8 cellular contexts compared by ENCODE assay signal in genomic region chr2:25340340-25340886, GRCh38. TPM values are rescaled to one million over a fixed set of nuclear protein-coding genes. Genes with fewer than 3 reads are reported as not detected.
DNase-seq lines count a peak whose midpoint lies in the region; FAIRE-seq and TF ChIP-seq lines count a peak whose summit lies in the region.

No MANE protein-coding gene starts in this region.

- peaks cover 3% of the 10 kb centered on the region for H3K79me1 ChIP-seq in mesendoderm (ENCODE audit: low read length)

- H3K27me3 ChIP-seq in NT2/D1 (ENCODE audit: insufficient read depth, insufficient read length) (peaks cover 14% of the 10 kb centered on the region), mesendoderm (ENCODE audit: insufficient read depth, low read length, poor library complexity) (no peaks in the 10 kb centered on the region)

- H3K18ac ChIP-seq in mesendoderm (ENCODE audit: low read length), result peak overlapping the region; percentile 56

- H3K9me3 ChIP-seq in NT2/D1 (ENCODE audit: insufficient read depth, low read length), result no peaks in the 10 kb centered on the region

- no peak overlapping the region for H3K23ac ChIP-seq in mesendoderm (ENCODE audit: low read length)

- no peaks in the 10 kb centered on the region for H3K79me2 ChIP-seq in mesendoderm (ENCODE audit: control insufficient read depth, insufficient read depth, low read length)

- peak overlapping the region; percentile 85 for H3K56ac ChIP-seq in mesendoderm (ENCODE audit: low read length)

- H4K8ac ChIP-seq in mesendoderm (ENCODE audit: low read depth, low read length), result no peak overlapping the region

- H3K4me3 ChIP-seq in NT2/D1 (ENCODE audit: insufficient read length, low read depth), result peak overlapping the region; percentile 32
- H3K4me3 ChIP-seq in mesendoderm (ENCODE audit: low read length), result no peak overlapping the region

- peaks cover 27% of the 10 kb centered on the region for H3K4me1 Mint-ChIP-seq in type B pancreatic cell (ENCODE audit: unreplicated experiment)

- no peak for FAIRE-seq in RCC 7860 (lab: Jason Lieb, UNC)

- WGBS in mesendoderm (ENCODE audit: extremely low coverage, insufficient coverage, low lambda C conversion rate), result no CpG with 5 or more reads among the region's 59 CpGs

- H3K27ac Mint-ChIP-seq in type B pancreatic cell, result no peak overlapping the region

- peak overlapping the region; percentile 69 for H3K4me3 Mint-ChIP-seq in type B pancreatic cell

- H4K5ac ChIP-seq in mesendoderm (ENCODE audit: low read length), result no peak overlapping the region

- no peak overlapping the region for H3K27ac ChIP-seq in mesendoderm (ENCODE audit: low read depth, low read length)

- H2BK15ac ChIP-seq in mesendoderm (replicated peaks; ENCODE audit: low read depth), result no peak overlapping the region

- no peaks in the 10 kb centered on the region for H3K36me3 Mint-ChIP-seq in type B pancreatic cell

- H3K4me1 ChIP-seq in NT2/D1 (ENCODE audit: insufficient read depth, insufficient read length) (peaks cover 18% of the 10 kb centered on the region), mesendoderm (ENCODE audit: control insufficient read depth, low read depth, low read length) (no peaks in the 10 kb centered on the region)

- DNase-seq in DMS79 treated with DMSO at 0.1 percent for 48 hours (lab: John Stamatoyannopoulos, UW) (peak; percentile 32), DMS79 (lab: John Stamatoyannopoulos, UW) (no peak), NT2/D1 (ENCODE audit: low read depth, low spot score) (no peak), mesendoderm (no peak), type B pancreatic cell (ENCODE audit: extremely low spot score, unreplicated experiment) (no peak), amniotic stem cell (lab: John Stamatoyannopoulos, UW) (no peak), RCC 7860 (ENCODE audit: low spot score) (no peak)
- DNase-seq in central memory CD4-positive, alpha-beta T cell, result peak; percentile 9

- H3K4me2 ChIP-seq in mesendoderm (ENCODE audit: low read length), result peak overlapping the region; percentile 61

- no peak overlapping the region for H3K4ac ChIP-seq in mesendoderm (ENCODE audit: low read depth, low read length)

- H3K36me3 ChIP-seq in NT2/D1 (ENCODE audit: insufficient read depth, insufficient read length, low read length), result no peaks in the 10 kb centered on the region
- no peaks in the 10 kb centered on the region for H3K36me3 ChIP-seq in mesendoderm (ENCODE audit: control insufficient read depth, insufficient read depth, low read length)

- no peak overlapping the region for H2BK5ac ChIP-seq in mesendoderm (ENCODE audit: low read length)

- H2BK120ac ChIP-seq in mesendoderm (ENCODE audit: low read depth, low read length), result no peak overlapping the region

- no peaks in the 10 kb centered on the region for H3K9me3 Mint-ChIP-seq in type B pancreatic cell

- no peak for TF ChIP-seq CTCF in type B pancreatic cell (conservative IDR thresholded peaks at IDR 0.05)

- H3K9ac ChIP-seq in NT2/D1 (ENCODE audit: insufficient read length, low read depth) (peak overlapping the region; percentile 42), mesendoderm (ENCODE audit: low read length) (peak overlapping the region; percentile 61)

- H3K27me3 Mint-ChIP-seq in type B pancreatic cell, result no peaks in the 10 kb centered on the region

- H2AK5ac ChIP-seq in mesendoderm (ENCODE audit: low read length), result no peak overlapping the region

RNA-seq across cellular contexts. Expression of gene DNMT3A, which starts 1.3 kb away (rescaled TPM):
- polyA plus RNA-seq in mesendoderm (2013, experiment 1 of 2), result 50.9 TPM
- polyA plus RNA-seq in mesendoderm (2013, experiment 2 of 2), result 53.0 TPM
- 97.6 and 139 TPM in 2 replicates for total RNA-seq in type B pancreatic cell (ENCODE audit: low replicate concordance)

Comparison
In these comparisons a context has a peak if more than half of its experiments do, and no peak if none do; other contexts are left out.
1. DNase-seq: peak in DMS79 treated with DMSO at 0.1 percent for 48 hours (single experiment) and central memory CD4-positive, alpha-beta T cell (single experiment); none in DMS79 (single experiment), NT2/D1 (single experiment), mesendoderm (single experiment), type B pancreatic cell (single experiment), amniotic stem cell (single experiment) and RCC 7860 (single experiment).